In genomic region chr9:127684576-127684975, GRCh38 we compare ENCODE assay signal across 15 cellular contexts. TPM values are rescaled to one million over a fixed set of nuclear protein-coding genes. Genes with fewer than 3 reads are reported as not detected.
DNase-seq lines count a peak whose midpoint lies in the region; ATAC-seq, FAIRE-seq and TF ChIP-seq lines count a peak whose summit lies in the region.
"Had no signal": no experiment of that assay in that cellular context is flagged by ENCODE, and none has a peak within 500 bp of the region (broad histone marks: within the 10 kb centered on the region; RNA-seq: fewer than 3 reads in every experiment).

No MANE protein-coding gene starts in this region.

- BruUV-seq in HCT116 (replicated peaks; lab: Mats Ljungman, UMichigan), result no TSS peak

- no peaks in the 10 kb centered on the region for H3K79me2 ChIP-seq in HCT116 (ENCODE audit: insufficient read depth, low read length)
- H3K79me2 ChIP-seq in astrocyte (ENCODE audit: insufficient read depth, low read length), result no peaks in the 10 kb centered on the region

- H3K27me3 ChIP-seq in HCT116 (ENCODE audit: insufficient read depth, low read length) (no peaks in the 10 kb centered on the region), astrocyte (ENCODE audit: insufficient read depth, low read length) (no peaks in the 10 kb centered on the region), upper lobe of right lung (no peaks in the 10 kb centered on the region)
- H3K27me3 ChIP-seq: dorsolateral prefrontal cortex had no signal

- TF ChIP-seq POLR2A in HCT116 (IDR thresholded peaks at IDR 0.05; ENCODE audit: borderline replicate concordance, extremely low read depth, insufficient read depth, insufficient read length), result no peak

- H3K4me3 ChIP-seq in HCT116 (replicated peaks in 1 of 2; ENCODE audit: low read depth in 1 of 2, low read length in 2 of 2) (no peak overlapping the region), astrocyte (ENCODE audit: insufficient read depth, low read depth, low read length) (no peak overlapping the region), upper lobe of right lung (no peak overlapping the region)
- H3K4me3 ChIP-seq: dorsolateral prefrontal cortex had no signal

- no peaks in the 10 kb centered on the region for H3K9me2 ChIP-seq in HCT116 (ENCODE audit: insufficient read depth)

- intact Hi-C loops in HCT116 (cut with micrococcal nuclease) (no loop called here), upper lobe of right lung (cut with DNase I) (no loop called here)

- DNase-seq in AG08395 (ENCODE audit: low spot score) (peak; percentile 82), HCT116 (ENCODE audit: low read depth, low spot score) (no peak), astrocyte (ENCODE audit: low read depth) (peak; percentile 35), iris pigment epithelial cell (ENCODE audit: low read depth) (peak; percentile 65), upper lobe of right lung (no peak), NCI-H82 treated with DMSO at 0.1 percent for 48 hours (lab: John Stamatoyannopoulos, UW; ENCODE audit: unreplicated experiment) (no peak), dermis blood vessel endothelial cell (no peak)
- DNase-seq: activated CD4-positive, alpha-beta T cell treated with anti-CD3 and anti-CD28 coated beads, Interleukin-2, amount 10 ng/mL, durations not matched to agents 24 days and 14 days; activated T-cell treated with anti-CD3 and anti-CD28 coated beads, Interleukin-2, amount 50 U/mL, for 72 hours; dorsolateral prefrontal cortex; NCI-H1092 treated with DMSO at 0.1 percent for 48 hours; stimulated activated CD4-positive, alpha-beta T cell treated with anti-CD3 and anti-CD28 coated beads, Interleukin-15, amount 100 ng/mL, for 24 hours had no signal

- H3K4me2 ChIP-seq in HCT116 (ENCODE audit: low read length) (peak overlapping the region; percentile 11; the same call in 1 of the 2 replicates), astrocyte (ENCODE audit: low read length) (peak overlapping the region; percentile 60)

- POLR2A ChIA-PET in HCT116 (lab: Charles Lee), result no interaction called here

- no peak for TF ChIP-seq CTCF in HCT116 (IDR thresholded peaks at IDR 0.05 in 2 of 3, conservative IDR thresholded peaks at IDR 0.05 in 1 of 3; ENCODE audit: borderline replicate concordance in 1 of 3, insufficient read depth in 1 of 3, low read depth in 2 of 3, low read length in 2 of 3)
- no peak for TF ChIP-seq CTCF in astrocyte (IDR thresholded peaks at IDR 0.05; ENCODE audit: insufficient read depth, low read depth, low read length)
- TF ChIP-seq CTCF in upper lobe of right lung (IDR thresholded peaks at IDR 0.05), result no peak

- no peak for FAIRE-seq in astrocyte (lab: Jason Lieb, UNC)

- H3K4me3 Mint-ChIP-seq in astrocyte (ENCODE audit: unreplicated experiment), result no peak overlapping the region
- H3K4me3 Mint-ChIP-seq: activated CD4-positive, alpha-beta T cell treated with anti-CD3 and anti-CD28 coated beads, Interleukin-2, amount 10 ng/mL, durations not matched to agents 24 days and 14 days; activated T-cell treated with anti-CD3 and anti-CD28 coated beads, Interleukin-2, amount 50 U/mL, for 72 hours; T-helper 1 cell treated with Interleukin-12 subunit alpha and Interleukin-12 subunit beta and Interleukin-4 antibody, amounts not matched to agents 30 μg/mL and 1 μg/mL, for 36 hours had no signal

- H3K9ac ChIP-seq in HCT116 (ENCODE audit: low read length) (no peak overlapping the region), astrocyte (ENCODE audit: low read length) (no peak overlapping the region)

- TF ChIP-seq RAD21 in HCT116 (IDR thresholded peaks at IDR 0.05; ENCODE audit: low read depth), result no peak

- no peaks in the 10 kb centered on the region for H3K9me3 Mint-ChIP-seq in astrocyte (ENCODE audit: unreplicated experiment)
- H3K9me3 Mint-ChIP-seq: activated CD4-positive, alpha-beta T cell treated with anti-CD3 and anti-CD28 coated beads, Interleukin-2, amount 10 ng/mL, durations not matched to agents 24 days and 14 days; activated T-cell treated with anti-CD3 and anti-CD28 coated beads, Interleukin-2, amount 50 U/mL, for 72 hours; T-helper 1 cell treated with Interleukin-12 subunit alpha and Interleukin-12 subunit beta and Interleukin-4 antibody, amounts not matched to agents 30 μg/mL and 1 μg/mL, for 36 hours had no signal

- H4K20me1 ChIP-seq in HCT116 (ENCODE audit: insufficient read depth) (no peaks in the 10 kb centered on the region), astrocyte (ENCODE audit: insufficient read depth, low read length) (no peaks in the 10 kb centered on the region)

- H3K27me3 Mint-ChIP-seq in astrocyte (ENCODE audit: low read depth, unreplicated experiment), result no peaks in the 10 kb centered on the region
- H3K27me3 Mint-ChIP-seq: activated CD4-positive, alpha-beta T cell treated with anti-CD3 and anti-CD28 coated beads, Interleukin-2, amount 10 ng/mL, durations not matched to agents 24 days and 14 days had no signal

- peaks cover 37% of the 10 kb centered on the region for H3K36me3 Mint-ChIP-seq in astrocyte (ENCODE audit: low read depth, unreplicated experiment)

- H3K36me3 ChIP-seq in HCT116 (ENCODE audit: control insufficient read depth in 1 of 2, insufficient read depth in 2 of 2, low read length in 2 of 2), result peaks cover 0 to 3% of the 10 kb centered on the region in 2 experiments; a peak in 1 of 4 replicates
- H3K36me3 ChIP-seq in astrocyte (ENCODE audit: insufficient read depth, low read length), result peaks cover 7% of the 10 kb centered on the region
- peaks cover 92% of the 10 kb centered on the region for H3K36me3 ChIP-seq in upper lobe of right lung

- peak; percentile 70 for ATAC-seq in HCT116
- ATAC-seq in GM19328 (IDR thresholded peaks at IDR 0.05; ENCODE audit: unreplicated experiment), result no peak
- no peak for ATAC-seq in upper lobe of right lung
- ATAC-seq: activated T-cell treated with anti-CD3 and anti-CD28 coated beads, Interleukin-2, amount 50 U/mL, for 72 hours had no signal

- H3K27ac Mint-ChIP-seq in astrocyte (ENCODE audit: unreplicated experiment), result peak overlapping the region; percentile 27
- H3K27ac Mint-ChIP-seq: activated CD4-positive, alpha-beta T cell treated with anti-CD3 and anti-CD28 coated beads, Interleukin-2, amount 10 ng/mL, durations not matched to agents 24 days and 14 days; activated T-cell treated with anti-CD3 and anti-CD28 coated beads, Interleukin-2, amount 50 U/mL, for 72 hours; T-helper 1 cell treated with Interleukin-12 subunit alpha and Interleukin-12 subunit beta and Interleukin-4 antibody, amounts not matched to agents 30 μg/mL and 1 μg/mL, for 36 hours had no signal

- no peaks in the 10 kb centered on the region for H3K9me3 ChIP-seq in HCT116 (ENCODE audit: control insufficient read depth in 1 of 2, insufficient read depth in 1 of 2, low read depth in 1 of 2, low read length in 2 of 2)
- no peaks in the 10 kb centered on the region for H3K9me3 ChIP-seq in astrocyte (ENCODE audit: insufficient read depth, low read depth, low read length)
- H3K9me3 ChIP-seq in upper lobe of right lung, result no peaks in the 10 kb centered on the region

- H3K4me1 ChIP-seq in HCT116 (ENCODE audit: control insufficient read depth in 1 of 2, insufficient read depth in 2 of 2, low read length in 2 of 2), result peaks cover 0 to 9% of the 10 kb centered on the region in 2 experiments; a peak in 1 of 4 replicates
- peaks cover 16% of the 10 kb centered on the region for H3K4me1 ChIP-seq in astrocyte (ENCODE audit: insufficient read depth, low read length)
- H3K4me1 ChIP-seq in upper lobe of right lung, result no peaks in the 10 kb centered on the region

- H3K27ac ChIP-seq in HCT116 (ENCODE audit: low read depth, low read length), result no peak overlapping the region
- no peak overlapping the region for H3K27ac ChIP-seq in astrocyte (ENCODE audit: low read depth, low read length)
- H3K27ac ChIP-seq in upper lobe of right lung, result no peak overlapping the region

- RAD21 ChIA-PET in HCT116 (lab: Charles Lee; ENCODE audit: low non-redundant PET in 1 of 2, low total read pairs in 2 of 2, uncharacterized antibody in 2 of 2, unreplicated experiment in 2 of 2), result no interaction called here

- H2AFZ ChIP-seq in HCT116 (ENCODE audit: low read depth, low read length, poor library complexity, severe bottlenecking) (no peak overlapping the region), astrocyte (ENCODE audit: low read depth, low read length) (no peak overlapping the region)

- H3K4me1 Mint-ChIP-seq in astrocyte (ENCODE audit: low read depth, unreplicated experiment), result peaks cover 17% of the 10 kb centered on the region
- H3K4me1 Mint-ChIP-seq: activated CD4-positive, alpha-beta T cell treated with anti-CD3 and anti-CD28 coated beads, Interleukin-2, amount 10 ng/mL, durations not matched to agents 24 days and 14 days had no signal

- CTCF ChIA-PET in HCT116 (lab: Charles Lee), result no interaction called here

TF ChIP-seq in HCT116, 20 proteins besides CTCF, POLR2A, EP300 and RAD21:
- TF ChIP-seq ZNF274 (IDR thresholded peaks at IDR 0.05; ENCODE audit: low read depth, low read length), result no peak
- no peak for TF ChIP-seq YY1 (IDR thresholded peaks at IDR 0.05; ENCODE audit: extremely low read depth, insufficient replicate concordance, low read depth, low read length)
- TF ChIP-seq SP1 (IDR thresholded peaks at IDR 0.05; ENCODE audit: low read depth), result no peak
- TF ChIP-seq JUND (IDR thresholded peaks at IDR 0.05), result no peak
- TF ChIP-seq SIN3A (IDR thresholded peaks at IDR 0.05; ENCODE audit: low read depth), result no peak
- no peak for TF ChIP-seq CBX3 (IDR thresholded peaks at IDR 0.05; ENCODE audit: low read depth)
- TF ChIP-seq POLR2AphosphoS5 (IDR thresholded peaks at IDR 0.05; ENCODE audit: low read depth, low read length), result no peak
- TF ChIP-seq EZH2 (IDR thresholded peaks at IDR 0.05), result no peak
- TF ChIP-seq EGR1 (IDR thresholded peaks at IDR 0.05; ENCODE audit: low read depth), result no peak

RNA-seq across cellular contexts. Expression of gene CFAP157, which starts 22.2 kb away (rescaled TPM):
- total RNA-seq in HCT116 (2021; ENCODE audit: unreplicated experiment), result 0.22 TPM
- polyA plus RNA-seq in HCT116 (2012), result 1.00 and 1.0 TPM in 2 replicates
- total RNA-seq in astrocyte, result 0.09 TPM in 1 of 2 replicates, not detected in the other
- 0.29 TPM for total RNA-seq in upper lobe of right lung
- total RNA-seq in dermis blood vessel endothelial cell, result not detected in 2 replicates
- total RNA-seq: activated CD4-positive, alpha-beta T cell treated with anti-CD3 and anti-CD28 coated beads, Interleukin-2, amount 10 ng/mL, durations not matched to agents 24 days and 14 days; activated T-cell treated with anti-CD3 and anti-CD28 coated beads, Interleukin-2, amount 50 U/mL, for 72 hours had no signal

RNA-seq across cellular contexts. Expression of gene PTRH1, which starts 30.9 kb away (rescaled TPM):
- total RNA-seq in HCT116 (2021; ENCODE audit: unreplicated experiment), result 21.8 TPM
- 21.7 and 21.9 TPM in 2 replicates for polyA plus RNA-seq in HCT116 (2012)
- total RNA-seq in astrocyte, result 9.9 and 13.5 TPM in 2 replicates
- total RNA-seq in upper lobe of right lung, result 8.0 TPM
- 22.3 and 24.7 TPM in 2 replicates for total RNA-seq in dermis blood vessel endothelial cell

RNA-seq across cellular contexts. Expression of gene TTC16, which starts 31.3 kb away (rescaled TPM):
- not detected for total RNA-seq in HCT116 (2021; ENCODE audit: unreplicated experiment)
- 0.03 TPM in 1 of 2 replicates, not detected in the other for polyA plus RNA-seq in HCT116 (2012)
- not detected in 2 replicates for total RNA-seq in astrocyte
- total RNA-seq in upper lobe of right lung, result 0.41 TPM
- not detected in 2 replicates for total RNA-seq in dermis blood vessel endothelial cell
- total RNA-seq: activated CD4-positive, alpha-beta T cell treated with anti-CD3 and anti-CD28 coated beads, Interleukin-2, amount 10 ng/mL, durations not matched to agents 24 days and 14 days; OCI-LY7 had no signal

RNA-seq across cellular contexts. Expression of gene TOR2A, which starts 50.5 kb away (rescaled TPM):
- total RNA-seq in HCT116 (2021; ENCODE audit: unreplicated experiment), result 12.0 TPM
- 16.3 and 18.4 TPM in 2 replicates for polyA plus RNA-seq in HCT116 (2012)
- 7.5 and 8.5 TPM in 2 replicates for total RNA-seq in astrocyte
- 17.3 TPM for total RNA-seq in upper lobe of right lung
- 7.7 and 13.2 TPM in 2 replicates for total RNA-seq in dermis blood vessel endothelial cell

Comparison
In these comparisons a context has a peak if more than half of its experiments do, and no peak if none do; other contexts are left out.
1. DNase-seq: peak in AG08395 (single experiment), astrocyte (single experiment) and iris pigment epithelial cell (single experiment); none in HCT116 (single experiment), upper lobe of right lung (single experiment), NCI-H82 treated with DMSO at 0.1 percent for 48 hours (single experiment) and dermis blood vessel endothelial cell (single experiment).